7 cellular contexts compared by ENCODE assay signal in genomic region chr4:110265001-110265400, GRCh38.
"Had no signal": no experiment of that assay in that cellular context is flagged by ENCODE, and none has a peak within 500 bp of the region (broad histone marks: within the 10 kb centered on the region; RNA-seq: fewer than 3 reads in every experiment).

No MANE protein-coding gene starts in this region.

- H3K4me3 ChIP-seq: GM23338, HAP-1 had no signal

- H3K27ac ChIP-seq: HL-60 had no signal

- H3K4me1 ChIP-seq: HAP-1 had no signal

- DNase-seq: H7, KG1 had no signal

- H2AFZ ChIP-seq: GM23338 had no signal

- H3K9me3 ChIP-seq: HAP-1 had no signal

- H3K36me3 ChIP-seq: HAP-1 had no signal

- ATAC-seq: GM23338, HCT116, HepG2 had no signal

- H3K4me2 ChIP-seq: GM23338 had no signal

- FAIRE-seq: HepG2 had no signal
